ENCODE assay signal across 1 cellular context in the genomic region with DNA sequence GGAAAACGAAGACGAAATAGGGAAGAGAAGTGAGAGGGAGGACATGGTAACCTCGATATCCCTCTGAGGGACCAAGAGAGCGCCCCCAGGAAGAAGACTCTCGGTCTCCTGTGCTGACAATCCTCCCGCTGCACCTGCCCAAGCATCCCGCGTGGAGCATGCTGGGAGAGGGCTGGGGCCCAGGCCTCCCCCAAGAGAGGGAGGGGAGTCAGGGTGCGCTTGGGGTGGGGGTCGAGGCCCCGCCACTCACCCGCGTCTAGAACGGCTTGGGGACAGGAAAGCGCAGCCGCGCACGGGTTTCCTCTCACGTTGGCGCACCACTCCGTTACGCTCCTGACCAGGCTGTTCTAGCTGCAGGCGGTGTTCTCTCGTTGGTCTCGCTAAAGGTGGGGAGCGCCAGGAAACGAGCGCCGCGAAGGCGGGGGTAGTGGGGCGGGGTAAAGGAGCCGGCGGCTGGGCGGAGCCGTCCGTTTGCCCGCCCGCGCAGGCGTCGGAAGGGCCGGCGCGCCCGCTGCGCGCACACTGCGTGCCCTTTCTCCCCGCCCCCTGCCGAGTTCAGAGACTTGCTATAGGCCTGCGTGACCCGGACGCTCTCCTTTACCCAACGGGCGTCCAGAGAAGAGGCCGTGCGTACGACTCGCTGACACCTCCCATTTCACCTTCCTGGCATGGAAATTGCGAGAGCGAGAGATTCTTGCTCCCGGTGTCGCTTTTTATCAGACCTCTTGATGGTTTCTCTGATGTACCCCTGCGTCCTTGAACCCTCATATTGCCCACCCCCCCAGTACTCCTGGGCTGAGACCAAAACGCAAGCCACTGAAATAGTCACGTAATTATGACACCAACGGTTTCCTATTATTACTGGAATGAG.
A peak's percentile ranks its signal among the peaks of the same experiment; 100 is the strongest.
TF ChIP-seq lines count a peak whose summit lies in the region.

Gene C1GALT1C1, minus strand, starts transcription at position 388 of the 871 bp plus-strand sequence. CDS start 2,888 bp downstream, outside the sequence.

TF ChIP-seq in K562, 482 proteins besides CTCF, POLR2A, EP300 and RAD21 (continued from another document and continues in another):
- TF ChIP-seq ZNF655 (CRISPR knock-in tag; IDR thresholded peaks at IDR 0.05) (no peak), RFX5 (IDR thresholded peaks at IDR 0.05; ENCODE audit: low read depth, low read length) (no peak), WHSC1 (IDR thresholded peaks at IDR 0.05; ENCODE audit: low read length) (no peak), ZBTB34 (CRISPR knock-in tag; IDR thresholded peaks at IDR 0.05) (no peak), CC2D1A (IDR thresholded peaks at IDR 0.05) (no peak), SMAD3 (CRISPR knock-in tag; conservative IDR thresholded peaks at IDR 0.05) (no peak), ZBTB40 (IDR thresholded peaks at IDR 0.05) (peak; percentile 56; the same call in 1 of the 2 replicates), ZBTB40 (CRISPR knock-in tag; IDR thresholded peaks at IDR 0.05) (no peak), PTBP1 (IDR thresholded peaks at IDR 0.05; ENCODE audit: low read depth, low read length) (no peak), CHCHD3 (CRISPR knock-in tag; IDR thresholded peaks at IDR 0.05) (no peak), ZFX (CRISPR knock-in tag; IDR thresholded peaks at IDR 0.05) (peak; percentile 72), BCL6 (CRISPR knock-in tag; IDR thresholded peaks at IDR 0.05) (no peak), JUN (IDR thresholded peaks at IDR 0.05; ENCODE audit: borderline replicate concordance, low read depth, low read length) (no peak), JUN (CRISPR knock-in tag; IDR thresholded peaks at IDR 0.05; ENCODE audit: borderline replicate concordance) (no peak), XRCC3 (IDR thresholded peaks at IDR 0.05) (no peak), ZNF778 (CRISPR knock-in tag; IDR thresholded peaks at IDR 0.05) (no peak), HDAC1 (IDR thresholded peaks at IDR 0.05) (peak in 1 of 2 experiments; percentile 71; a peak in 2 of 4 replicates), ZKSCAN8 (CRISPR knock-in tag; IDR thresholded peaks at IDR 0.05) (no peak), ZBTB26 (CRISPR knock-in tag; IDR thresholded peaks at IDR 0.05) (no peak), CHD4 (IDR thresholded peaks at IDR 0.05; ENCODE audit: insufficient read depth, insufficient replicate concordance, low read depth, low read length, poor library complexity, severe bottlenecking) (no peak), SAFB (IDR thresholded peaks at IDR 0.05; ENCODE audit: borderline replicate concordance, low read depth, low read length) (no peak), ETS2 (tag; IDR thresholded peaks at IDR 0.05; ENCODE audit: borderline replicate concordance, poor library complexity, severe bottlenecking) (no peak), GTF2A2 (tag; IDR thresholded peaks at IDR 0.05) (no peak), RBM15 (IDR thresholded peaks at IDR 0.05; ENCODE audit: insufficient read depth, low read length) (no peak), HSF4 (CRISPR knock-in tag; IDR thresholded peaks at IDR 0.05; ENCODE audit: borderline replicate concordance) (no peak), CBFA2T3 (IDR thresholded peaks at IDR 0.05) (no peak), PTTG1 (tag; IDR thresholded peaks at IDR 0.05; ENCODE audit: low read depth) (no peak), HMG20B (CRISPR knock-in tag; IDR thresholded peaks at IDR 0.05) (no peak), MEF2D (tag; conservative IDR thresholded peaks at IDR 0.05; ENCODE audit: low read depth) (no peak)
- TF ChIP-seq, protein P1, sequence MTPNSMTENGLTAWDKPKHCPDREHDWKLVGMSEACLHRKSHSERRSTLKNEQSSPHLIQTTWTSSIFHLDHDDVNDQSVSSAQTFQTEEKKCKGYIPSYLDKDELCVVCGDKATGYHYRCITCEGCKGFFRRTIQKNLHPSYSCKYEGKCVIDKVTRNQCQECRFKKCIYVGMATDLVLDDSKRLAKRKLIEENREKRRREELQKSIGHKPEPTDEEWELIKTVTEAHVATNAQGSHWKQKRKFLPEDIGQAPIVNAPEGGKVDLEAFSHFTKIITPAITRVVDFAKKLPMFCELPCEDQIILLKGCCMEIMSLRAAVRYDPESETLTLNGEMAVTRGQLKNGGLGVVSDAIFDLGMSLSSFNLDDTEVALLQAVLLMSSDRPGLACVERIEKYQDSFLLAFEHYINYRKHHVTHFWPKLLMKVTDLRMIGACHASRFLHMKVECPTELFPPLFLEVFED (CRISPR knock-in tag; conservative IDR thresholded peaks at IDR 0.05): no peak
- TF ChIP-seq, protein P2, sequence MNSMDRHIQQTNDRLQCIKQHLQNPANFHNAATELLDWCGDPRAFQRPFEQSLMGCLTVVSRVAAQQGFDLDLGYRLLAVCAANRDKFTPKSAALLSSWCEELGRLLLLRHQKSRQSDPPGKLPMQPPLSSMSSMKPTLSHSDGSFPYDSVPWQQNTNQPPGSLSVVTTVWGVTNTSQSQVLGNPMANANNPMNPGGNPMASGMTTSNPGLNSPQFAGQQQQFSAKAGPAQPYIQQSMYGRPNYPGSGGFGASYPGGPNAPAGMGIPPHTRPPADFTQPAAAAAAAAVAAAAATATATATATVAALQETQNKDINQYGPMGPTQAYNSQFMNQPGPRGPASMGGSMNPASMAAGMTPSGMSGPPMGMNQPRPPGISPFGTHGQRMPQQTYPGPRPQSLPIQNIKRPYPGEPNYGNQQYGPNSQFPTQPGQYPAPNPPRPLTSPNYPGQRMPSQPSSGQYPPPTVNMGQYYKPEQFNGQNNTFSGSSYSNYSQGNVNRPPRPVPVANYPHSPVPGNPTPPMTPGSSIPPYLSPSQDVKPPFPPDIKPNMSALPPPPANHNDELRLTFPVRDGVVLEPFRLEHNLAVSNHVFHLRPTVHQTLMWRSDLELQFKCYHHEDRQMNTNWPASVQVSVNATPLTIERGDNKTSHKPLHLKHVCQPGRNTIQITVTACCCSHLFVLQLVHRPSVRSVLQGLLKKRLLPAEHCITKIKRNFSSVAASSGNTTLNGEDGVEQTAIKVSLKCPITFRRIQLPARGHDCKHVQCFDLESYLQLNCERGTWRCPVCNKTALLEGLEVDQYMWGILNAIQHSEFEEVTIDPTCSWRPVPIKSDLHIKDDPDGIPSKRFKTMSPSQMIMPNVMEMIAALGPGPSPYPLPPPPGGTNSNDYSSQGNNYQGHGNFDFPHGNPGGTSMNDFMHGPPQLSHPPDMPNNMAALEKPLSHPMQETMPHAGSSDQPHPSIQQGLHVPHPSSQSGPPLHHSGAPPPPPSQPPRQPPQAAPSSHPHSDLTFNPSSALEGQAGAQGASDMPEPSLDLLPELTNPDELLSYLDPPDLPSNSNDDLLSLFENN (IDR thresholded peaks at IDR 0.05; ENCODE audit: low read depth in 2 of 2, low read length in 2 of 2): no peak
- TF ChIP-seq, protein P3, sequence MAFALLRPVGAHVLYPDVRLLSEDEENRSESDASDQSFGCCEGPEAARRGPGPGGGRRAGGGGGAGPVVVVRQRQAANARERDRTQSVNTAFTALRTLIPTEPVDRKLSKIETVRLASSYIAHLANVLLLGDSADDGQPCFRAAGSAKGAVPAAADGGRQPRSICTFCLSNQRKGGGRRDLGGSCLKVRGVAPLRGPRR (CRISPR knock-in tag; IDR thresholded peaks at IDR 0.05): no peak
